ENCODE assay signal across 8 cellular contexts in the genomic region with DNA sequence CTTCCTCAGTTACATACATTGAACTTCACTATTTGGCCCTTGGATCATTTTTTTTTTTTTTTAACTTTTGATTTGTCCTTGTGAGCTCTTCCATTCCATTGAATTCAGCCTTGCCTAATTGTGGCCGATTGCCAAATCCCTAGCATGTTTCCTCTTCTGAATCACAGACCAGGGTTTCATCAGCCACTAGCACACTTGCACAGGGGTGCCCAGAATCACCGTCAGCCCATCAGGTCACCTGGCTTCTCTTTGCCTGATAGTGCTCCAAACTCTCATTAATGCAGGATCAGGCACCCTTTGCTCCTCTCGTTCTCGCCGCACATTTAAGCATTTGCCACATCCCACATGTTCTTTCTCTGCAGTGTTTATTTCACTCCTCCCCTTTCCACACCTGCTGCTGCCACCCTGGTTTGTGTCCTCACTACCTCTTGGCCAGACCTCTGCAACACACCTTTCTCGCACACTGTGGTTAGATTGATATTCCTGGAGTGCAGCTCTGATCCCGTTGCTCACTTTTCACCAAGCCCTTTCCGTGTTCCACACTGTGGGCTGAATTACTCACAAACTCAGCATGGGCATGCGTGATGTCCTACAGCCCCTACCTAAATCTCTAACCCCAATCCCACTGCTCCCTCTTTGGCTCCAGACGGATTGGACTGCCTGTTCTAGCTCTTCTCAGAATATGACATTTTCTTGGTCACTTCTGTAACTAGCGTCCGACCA. TPM values are rescaled to one million over a fixed set of nuclear protein-coding genes. Genes with fewer than 3 reads are reported as not detected.
DNase-seq lines count a peak whose midpoint lies in the region; ATAC-seq and TF ChIP-seq lines count a peak whose summit lies in the region.

No MANE protein-coding gene starts in this region.

- peak overlapping the region; percentile 41 for H2AK5ac ChIP-seq in IMR-90 (ENCODE audit: low read depth, low read length)

- peak overlapping the region; percentile 92 for H4K91ac ChIP-seq in IMR-90 (ENCODE audit: insufficient read depth, low read depth, low read length)

- H3K27ac ChIP-seq in A673 (ENCODE audit: low read depth, low read length, poor library complexity, severe bottlenecking) (peak overlapping the region; percentile 56), IMR-90 (ENCODE audit: insufficient read depth, low read length) (peak overlapping the region; percentile 6; the same call in 1 of the 2 replicates), colonic mucosa (peak overlapping the region; percentile 70)

- H3K9ac ChIP-seq in IMR-90 (ENCODE audit: low read depth, low read length) (no peak overlapping the region), colonic mucosa (ENCODE audit: low read depth in 2 of 2, low read length in 2 of 2) (peak overlapping the region in 1 of 2 donors; percentile 69)

- H3K14ac ChIP-seq in IMR-90 (replicated peaks; ENCODE audit: low read depth, low read length): peak overlapping the region; percentile 89

- peak overlapping the region; percentile 93 for H2BK20ac ChIP-seq in IMR-90 (ENCODE audit: low read depth, low read length)

- peak overlapping the region; percentile 77 for H2AK9ac ChIP-seq in IMR-90 (replicated peaks; ENCODE audit: low read depth, low read length, poor library complexity)

- H3K4me3 ChIP-seq in A673 (ENCODE audit: low read depth, low read length, poor library complexity, severe bottlenecking): no peak overlapping the region
- no peak overlapping the region for H3K4me3 ChIP-seq in IMR-90 (ENCODE audit: insufficient read depth, low read depth, low read length)
- no peak overlapping the region for H3K4me3 ChIP-seq in colonic mucosa

- H2BK15ac ChIP-seq in IMR-90 (ENCODE audit: low read depth, low read length): peak overlapping the region; percentile 38; the same call in 1 of the 3 replicates

- H3K9me1 ChIP-seq in IMR-90 (ENCODE audit: insufficient read depth, low read length): peaks cover 11% of the 10 kb centered on the region

- dilution Hi-C loops in IMR-90 (cut with HindIII; ENCODE audit: low sequenced_read_pairs, unreplicated experiment): no loop called here

- peak overlapping the region; percentile 95 for H3K4ac ChIP-seq in IMR-90 (ENCODE audit: low read depth, low read length)

- peak overlapping the region; percentile 63 for H3K4me2 ChIP-seq in IMR-90 (ENCODE audit: low read depth, low read length)

- H3K9me3 ChIP-seq in A673 (ENCODE audit: low read depth, low read length, poor library complexity, severe bottlenecking) (peaks cover 6% of the 10 kb centered on the region), IMR-90 (ENCODE audit: control insufficient read depth, insufficient read depth, low read length) (0 out of 2 replicates have a peak, but pooled peaks cover 2% of the 10 kb centered on the region), colonic mucosa (no peaks in the 10 kb centered on the region)

- in situ Hi-C loops in IMR-90 (cut with MboI; ENCODE audit: low sequenced_read_pairs): no loop called here

- H3K4me1 ChIP-seq in A673 (ENCODE audit: insufficient read depth, low read length, poor library complexity, severe bottlenecking): peaks cover 30% of the 10 kb centered on the region
- H3K4me1 ChIP-seq in IMR-90 (ENCODE audit: control insufficient read depth, insufficient read depth, low read length): peaks cover 6% of the 10 kb centered on the region
- H3K4me1 ChIP-seq in colonic mucosa: peaks cover 10% of the 10 kb centered on the region

- H2AFZ ChIP-seq in IMR-90 (replicated peaks; ENCODE audit: low read length, poor library complexity): no peak overlapping the region

- H3K23ac ChIP-seq in IMR-90 (ENCODE audit: low read depth, low read length): peak overlapping the region; percentile 84

- peak overlapping the region; percentile 6 for H3K18ac ChIP-seq in IMR-90 (ENCODE audit: low read depth, low read length)

- no peak for TF ChIP-seq RAD21 in IMR-90 (IDR thresholded peaks at IDR 0.05; ENCODE audit: low read length)

- H4K8ac ChIP-seq in IMR-90 (ENCODE audit: low read depth in 2 of 2, low read length in 2 of 2): peak overlapping the region; percentile 3 to 81; a peak in 3 of 4 replicates

- CTCF ChIA-PET in A673 (lab: Charles Lee) (interaction anchor here (1.0 kb wide), 1 partner anchor 10 kb away, joined by 3 read pairs; a partner anchor contains a TSS), IMR-90 (lab: Yijun Ruan, JAX) (no interaction called here)

- no peak overlapping the region for H3K56ac ChIP-seq in IMR-90 (ENCODE audit: extremely low read depth, insufficient read depth, low read length)

- H2BK5ac ChIP-seq in IMR-90 (ENCODE audit: low read depth, low read length, poor library complexity, severe bottlenecking): peak overlapping the region; percentile 27

- POLR2A ChIA-PET in A673 (lab: Charles Lee; ENCODE audit: low non-redundant PET): no interaction called here
- POLR2A ChIA-PET in IMR-90 (lab: Charles Lee; ENCODE audit: unreplicated experiment): interaction anchor here (0.6 kb wide), 2 partner anchors 766 to 1213 kb away, joined by 4 read pairs; no protein-coding TSS in a partner anchor

- no peak for TF ChIP-seq CTCF in A673 (conservative IDR thresholded peaks at IDR 0.05; ENCODE audit: low read depth, low read length)
- no peak for TF ChIP-seq CTCF in IMR-90 (conservative IDR thresholded peaks at IDR 0.05; ENCODE audit: low read depth, low read length)
- no peak for TF ChIP-seq CTCF in colonic mucosa (IDR thresholded peaks at IDR 0.05)

- peak; percentile 64 for DNase-seq in A673 (ENCODE audit: low spot score)
- peak; percentile 87 for DNase-seq in IMR-90
- DNase-seq in colonic mucosa: peak; percentile 69
- DNase-seq in midbrain (lab: John Stamatoyannopoulos, UW): peak; percentile 39
- no peak for DNase-seq in DMS53 (lab: John Stamatoyannopoulos, UW)

- peaks cover 24 to 57% of the 10 kb centered on the region in 2 experiments for H3K79me1 ChIP-seq in IMR-90 (ENCODE audit: low read depth in 1 of 2, low read length in 2 of 2)

- BruUV-seq in A673 (replicated peaks; lab: Mats Ljungman, UMichigan): no TSS peak
- BruUV-seq in IMR-90 (replicated peaks; lab: Mats Ljungman, UMichigan): no TSS peak

- no peak for TF ChIP-seq POLR2A in IMR-90 (IDR thresholded peaks at IDR 0.05; ENCODE audit: low read depth, low read length)

- H3K36me3 ChIP-seq in A673 (ENCODE audit: insufficient read depth, low read length, poor library complexity, severe bottlenecking): peaks cover 35% of the 10 kb centered on the region
- H3K36me3 ChIP-seq in IMR-90 (ENCODE audit: control insufficient read depth, insufficient read depth, low read length): peaks cover 8% of the 10 kb centered on the region
- no peaks in the 10 kb centered on the region for H3K36me3 ChIP-seq in colonic mucosa

- H2BK120ac ChIP-seq in IMR-90 (ENCODE audit: low read depth, low read length): peak overlapping the region; percentile 78

- no peaks in the 10 kb centered on the region for H4K20me1 ChIP-seq in IMR-90 (ENCODE audit: insufficient read depth, low read length)

- 75% methylated on average over 11 of the region's 12 CpGs; no CpG with 5 or more reads in 1 of the 2 experiments for WGBS in IMR-90 (ENCODE audit: extremely low coverage in 2 of 2, insufficient read length in 1 of 2), 2 experiments

- H3K27me3 ChIP-seq in A673 (replicated peaks; ENCODE audit: insufficient read depth, low read depth, low read length, poor library complexity) (no peaks in the 10 kb centered on the region), IMR-90 (ENCODE audit: control insufficient read depth, insufficient read depth, low read length) (no peaks in the 10 kb centered on the region), colonic mucosa (no peaks in the 10 kb centered on the region)

- ATAC-seq in IMR-90 (ENCODE audit: low read depth): peak; percentile 64
- no peak for ATAC-seq in HG02973 (IDR thresholded peaks at IDR 0.05; ENCODE audit: unreplicated experiment)
- ATAC-seq in GM21515 (IDR thresholded peaks at IDR 0.05; ENCODE audit: unreplicated experiment): no peak
- ATAC-seq in GM21723 (IDR thresholded peaks at IDR 0.05; ENCODE audit: unreplicated experiment): no peak

- H4K5ac ChIP-seq in IMR-90 (ENCODE audit: low read depth, low read length): peak overlapping the region; percentile 42; the same call in 1 of the 2 replicates

- intact Hi-C loops in A673 (cut with micrococcal nuclease; ENCODE audit: unreplicated experiment) (no loop called here), IMR-90 (cut with micrococcal nuclease) (no loop called here), colonic mucosa (cut with DNase I) (no loop called here)

TF ChIP-seq in IMR-90, 13 proteins besides CTCF, POLR2A, EP300 and RAD21:
- no peak for TF ChIP-seq SMC3 (IDR thresholded peaks at IDR 0.05; ENCODE audit: low read depth, low read length)
- peak; percentile 84 for TF ChIP-seq CEBPB (IDR thresholded peaks at IDR 0.05; ENCODE audit: low read depth, low read length)
- peak; percentile 26; the same call in 1 of the 2 replicates for TF ChIP-seq BHLHE40 (IDR thresholded peaks at IDR 0.05; ENCODE audit: low read depth, low read length)
TF ChIP-seq in IMR-90: peak in this region for 2.

RNA-seq across cellular contexts. Expression of a gene that starts 9.8 kb away (rescaled TPM):
- 57.9 and 64.8 TPM in 2 replicates for total RNA-seq in A673 (2021)
- total RNA-seq in IMR-90 (2012; rRNA removed): 9.3 and 13.6 TPM in 2 replicates
- polyA plus RNA-seq in IMR-90 (2012; rRNA removed): 2.4 and 2.6 TPM in 2 replicates
- polyA plus RNA-seq in IMR-90 (2012; cell fraction: cytosol; rRNA removed): 0.45 and 0.77 TPM in 2 replicates
- polyA plus RNA-seq in IMR-90 (2012; cell fraction: nucleus; rRNA removed; ENCODE audit: low replicate concordance): 0.92 and 4.4 TPM in 2 replicates
- 10 to 100 TPM; 42.9 to 58.1 TPM for total RNA-seq in colonic mucosa

Comparison
In these comparisons a context has a peak if more than half of its experiments do, and no peak if none do; other contexts are left out.
1. H3K27ac ChIP-seq: peak in every context shown above with its lines; median percentile 70 in colonic mucosa; 56 in A673; 6 in IMR-90.